In the genomic region with DNA sequence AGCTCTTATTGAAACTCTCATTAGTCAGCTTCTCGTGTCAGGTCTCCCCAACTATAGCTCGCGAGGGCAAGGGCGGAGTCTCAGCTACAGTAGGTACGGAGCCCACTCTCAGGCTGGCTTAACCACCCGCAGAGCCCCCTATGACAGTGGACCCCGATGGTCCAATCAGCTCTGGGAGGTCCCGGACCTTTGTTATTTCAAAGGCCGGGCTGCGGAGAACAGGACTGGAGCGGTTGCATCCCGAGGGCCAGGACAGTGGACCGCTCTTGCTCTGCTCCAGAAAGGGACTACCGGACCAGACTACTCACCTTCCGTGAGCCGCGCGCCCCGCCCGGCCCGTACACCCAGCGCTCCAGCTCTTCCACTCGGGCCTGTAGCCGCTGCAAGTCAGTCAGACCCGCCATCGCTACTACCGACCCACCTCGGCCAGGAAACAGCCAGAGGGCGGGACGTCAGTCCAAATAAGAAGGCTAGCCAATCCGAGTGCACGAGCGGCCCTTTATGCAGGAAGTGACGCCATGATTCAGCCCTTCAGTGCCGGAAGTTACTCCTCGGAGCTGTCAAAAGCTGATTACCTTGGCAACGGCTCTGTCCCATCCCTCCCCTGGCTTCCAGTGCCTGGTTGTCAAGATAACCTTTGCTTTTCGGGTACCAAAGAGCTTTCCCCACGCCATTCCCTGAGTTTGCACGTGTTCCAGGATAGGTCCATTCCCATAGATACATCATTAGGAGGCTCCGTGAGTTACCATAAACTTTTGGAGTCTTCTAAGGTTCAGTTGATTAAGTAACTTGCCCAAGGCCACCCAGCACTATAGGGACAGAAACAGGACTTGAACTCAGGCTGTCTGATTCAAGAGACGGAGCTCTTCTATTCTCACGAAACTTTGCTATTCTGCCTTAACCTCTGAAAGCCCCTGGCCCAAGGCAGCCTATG, we compare ENCODE assay signal across 8 cellular contexts. TPM values are rescaled to one million over a fixed set of nuclear protein-coding genes. Genes with fewer than 3 reads are reported as not detected.
A peak's percentile ranks its signal among the peaks of the same experiment; 100 is the strongest.
DNase-seq lines count a peak whose midpoint lies in the region; ATAC-seq and TF ChIP-seq lines count a peak whose summit lies in the region.

DCTN3 (minus strand) TSS at position 435 of the 934 bp plus-strand sequence; CDS start at position 404, 31 bp downstream.

- peak within 1 kb of the TSS; percentile 96 for H2AFZ ChIP-seq in OCI-LY7 (ENCODE audit: low read length)

- H3K36me3 ChIP-seq in HUES64 (ENCODE audit: insufficient read depth, low read length), result 0 out of 2 replicates have a peak, but pooled peaks cover 8% of the 10 kb centered on the region
- peaks cover 14% of the 10 kb centered on the region; the same call in 1 of the 2 replicates for H3K36me3 ChIP-seq in OCI-LY7 (ENCODE audit: insufficient read depth, low read length)

- H4K20me1 ChIP-seq in OCI-LY7 (ENCODE audit: insufficient read depth, low read length), result no peaks in the 10 kb centered on the region

- BruUV-seq in OCI-LY7 (replicated peaks; lab: Mats Ljungman, UMichigan), result TSS peak; percentile 65

- H3K27ac ChIP-seq in HUES64 (ENCODE audit: low read depth, low read length) (no peak within 1 kb of the TSS), OCI-LY7 (ENCODE audit: low read depth, low read length, poor library complexity, severe bottlenecking) (no peak within 1 kb of the TSS), epithelial cell of prostate (no peak within 1 kb of the TSS)

- no peaks in the 10 kb centered on the region for H3K9me2 ChIP-seq in OCI-LY7 (ENCODE audit: insufficient read depth, low read length)

- peaks cover 11% of the 10 kb centered on the region; the same call in 1 of the 2 replicates for H3K4me1 ChIP-seq in HUES64 (ENCODE audit: insufficient read depth, low read length)
- H3K4me1 ChIP-seq in OCI-LY7 (ENCODE audit: insufficient read depth, low read length, poor library complexity, severe bottlenecking), result peaks cover 15% of the 10 kb centered on the region

- CTCF ChIA-PET in OCI-LY7 (lab: Charles Lee; ENCODE audit: unreplicated experiment), result interaction anchor here (0.6 to 1.5 kb wide), 5 partner anchors 9 to 29 kb away, joined by 3 to 9 read pairs (median 3); partner anchors contain the start of genes RPP25L and SIGMAR1

- H3K9me3 ChIP-seq in HUES64 (ENCODE audit: insufficient read depth, low read depth, low read length) (no peaks in the 10 kb centered on the region), OCI-LY7 (ENCODE audit: low read length) (no peaks in the 10 kb centered on the region)

- peak within 1 kb of the TSS; percentile 90 for H3K4me2 ChIP-seq in OCI-LY7 (ENCODE audit: low read length)

- peaks cover 43% of the 10 kb centered on the region for H3K27me3 ChIP-seq in HUES64 (ENCODE audit: insufficient read depth, low read length)

- TF ChIP-seq CTCF in OCI-LY7 (conservative IDR thresholded peaks at IDR 0.05; ENCODE audit: low read length), result no peak

- H3K4me3 ChIP-seq in HUES64 (ENCODE audit: low read length) (peak within 1 kb of the TSS; percentile 70), OCI-LY7 (ENCODE audit: low read depth, low read length, poor library complexity, severe bottlenecking) (peak within 1 kb of the TSS; percentile 78)

- ATAC-seq in GM21447 (IDR thresholded peaks at IDR 0.05; ENCODE audit: unreplicated experiment), result peak; percentile 99

- H3K79me2 ChIP-seq in OCI-LY7 (ENCODE audit: insufficient read depth, low read depth, low read length), result no peaks in the 10 kb centered on the region

- intact Hi-C loops in OCI-LY7 (cut with micrococcal nuclease; ENCODE audit: unreplicated experiment), result no loop called here

- 6% methylated on average over 43 of the region's 43 CpGs for WGBS in HUES64

- peak within 1 kb of the TSS; percentile 27 for H3K9ac ChIP-seq in HUES64 (ENCODE audit: low read depth, low read length)

- POLR2A ChIA-PET in OCI-LY7 (lab: Charles Lee), result interaction anchor here (0.9 to 2.5 kb wide), 8 partner anchors 8 to 450 kb away, joined by 3 to 43 read pairs (median 4); partner anchors contain the start of genes ARID3C, RPP25L and SIGMAR1

- DNase-seq in D341Med (ENCODE audit: low spot score), result peak; percentile 95
- DNase-seq in OCI-LY7 (ENCODE audit: low spot score), result peak; percentile 96
- peak; percentile 80 for DNase-seq in activated T-cell treated with anti-CD3 and anti-CD28 coated beads for 1 hour (ENCODE audit: low read depth)
- DNase-seq in epithelial cell of prostate (ENCODE audit: low read depth, low spot score), result peak; percentile 60
- DNase-seq in mucosa of gallbladder (ENCODE audit: low spot score), result peak; percentile 94
- DNase-seq in stimulated activated CD8-positive, alpha-beta memory T cell treated with anti-CD3 and anti-CD28 coated beads, Interleukin-4, amount 100 ng/mL, for 4 hours (ENCODE audit: low read depth in 2 of 2, low spot score in 1 of 2), result peak; percentile 79 to 80

RNA-seq across cellular contexts. Expression of gene DCTN3, which starts in this region (rescaled TPM):
- 32.6 TPM for polyA plus RNA-seq in HUES64 (2013, experiment 1 of 2)
- 43.8 TPM for polyA plus RNA-seq in HUES64 (2013, experiment 2 of 2)
- 79.7 and 80.3 TPM in 2 replicates for total RNA-seq in OCI-LY7 (2014; rRNA removed; shearing (Covaris generic))
- 84.2 and 96.3 TPM in 2 replicates for total RNA-seq in OCI-LY7 (2022)
- 81.9 TPM for total RNA-seq in mucosa of gallbladder
